In genomic region chr22:45738206-45738605, GRCh38 we compare ENCODE assay signal across 23 cellular contexts.
"Had no signal": no experiment of that assay in that cellular context is flagged by ENCODE, and none has a peak within 500 bp of the region (broad histone marks: within the 10 kb centered on the region; RNA-seq: fewer than 3 reads in every experiment).

No MANE protein-coding gene starts in this region.

- H3K27ac Mint-ChIP-seq: activated CD4-positive, alpha-beta T cell treated with anti-CD3 and anti-CD28 coated beads, Interleukin-2, amount 10 ng/mL, durations not matched to agents 7 days and 5 days; activated CD8-positive, alpha-beta T cell treated with anti-CD3 and anti-CD28 coated beads, Interleukin-2, amount 10 ng/mL, durations not matched to agents 7 days and 5 days; activated T-cell treated with anti-CD3 and anti-CD28 coated beads, Interleukin-2, amount 50 U/mL, for 24 hours; activated T-helper 2 cell treated with anti-CD3 and anti-CD28 coated beads, Interferon-gamma antibody, Interleukin-2, Interleukin-4, amounts not matched to agents 10 μg/mL and 5 μg/mL and 100 μg/mL, durations not matched to agents 14 hours and 24 hours and 36 hours; immature natural killer cell; progenitor cell of endocrine pancreas; stimulated activated naive CD8-positive, alpha-beta T cell treated with anti-CD3 and anti-CD28 coated beads, Interleukin-15, Interleukin-2, amounts not matched to agents 100 ng/mL and 50 ng/mL, for 24 hours had no signal

- H3K27me3 ChIP-seq: breast epithelium, heart right ventricle, right atrium auricular region, suprapubic skin, transverse colon, uterus had no signal

- ATAC-seq: activated CD4-positive, CD25-positive, alpha-beta regulatory T cell treated with anti-CD3 and anti-CD28 coated beads, Interleukin-2, amount 50 U/mL, for 24 hours; activated CD8-positive, alpha-beta T cell treated with anti-CD3 and anti-CD28 coated beads, Interleukin-2, amount 10 ng/mL, durations not matched to agents 7 days and 5 days; heart right ventricle had no signal

- H3K4me1 Mint-ChIP-seq: activated CD4-positive, alpha-beta T cell treated with anti-CD3 and anti-CD28 coated beads, Interleukin-2, amount 10 ng/mL, durations not matched to agents 7 days and 5 days had no signal

- H3K27ac ChIP-seq: breast epithelium, coronary artery, heart right ventricle, left ventricle myocardium inferior, right atrium auricular region, skin epidermis, suprapubic skin, transverse colon, uterus had no signal

- H3K4me3 Mint-ChIP-seq: activated CD4-positive, alpha-beta T cell treated with anti-CD3 and anti-CD28 coated beads, Interleukin-2, amount 10 ng/mL, durations not matched to agents 7 days and 5 days; activated CD8-positive, alpha-beta T cell treated with anti-CD3 and anti-CD28 coated beads, Interleukin-2, amount 10 ng/mL, durations not matched to agents 7 days and 5 days; activated T-cell treated with anti-CD3 and anti-CD28 coated beads, Interleukin-2, amount 50 U/mL, for 24 hours; immature natural killer cell; neural crest cell; stimulated activated naive CD8-positive, alpha-beta T cell treated with anti-CD3 and anti-CD28 coated beads, Interleukin-15, Interleukin-2, amounts not matched to agents 100 ng/mL and 50 ng/mL, for 24 hours had no signal

- H3K36me3 ChIP-seq: breast epithelium, uterus had no signal

- DNase-seq: activated CD4-positive, alpha-beta T cell treated with anti-CD3 and anti-CD28 coated beads, Interleukin-2, amount 10 ng/mL, durations not matched to agents 7 days and 5 days; activated CD8-positive, alpha-beta T cell treated with anti-CD3 and anti-CD28 coated beads, Interleukin-2, amount 10 ng/mL, durations not matched to agents 7 days and 5 days; activated naive CD4-positive, alpha-beta T cell treated with Interleukin-2 at 50 U/mL for 16 hours; activated T-cell treated with anti-CD3 and anti-CD28 coated beads, Interleukin-2, amount 50 U/mL, for 24 hours; aorta; heart right ventricle; immature natural killer cell; kidney glomerular epithelial cell; left ventricle myocardium inferior; stimulated activated CD4-positive, alpha-beta T cell treated with anti-CD3 and anti-CD28 coated beads, Interleukin-15, amount 100 ng/mL, for 24 hours; stimulated activated CD4-positive, alpha-beta T cell treated with anti-CD3 and anti-CD28 coated beads, Interleukin-2, amount 100 ng/mL, for 48 hours; transverse colon; uterus had no signal

- H3K27me3 Mint-ChIP-seq: activated CD4-positive, alpha-beta T cell treated with anti-CD3 and anti-CD28 coated beads, Interleukin-2, amount 10 ng/mL, durations not matched to agents 7 days and 5 days; activated T-cell treated with anti-CD3 and anti-CD28 coated beads, Interleukin-2, amount 50 U/mL, for 24 hours; progenitor cell of endocrine pancreas; stimulated activated naive CD8-positive, alpha-beta T cell treated with anti-CD3 and anti-CD28 coated beads, Interleukin-15, Interleukin-2, amounts not matched to agents 100 ng/mL and 50 ng/mL, for 24 hours had no signal

- H3K4me3 ChIP-seq: breast epithelium, coronary artery, heart right ventricle, left ventricle myocardium inferior, right atrium auricular region, skin epidermis, suprapubic skin, transverse colon, uterus had no signal

- H3K9me3 Mint-ChIP-seq: activated CD4-positive, alpha-beta T cell treated with anti-CD3 and anti-CD28 coated beads, Interleukin-2, amount 10 ng/mL, durations not matched to agents 7 days and 5 days; activated T-cell treated with anti-CD3 and anti-CD28 coated beads, Interleukin-2, amount 50 U/mL, for 24 hours; activated T-helper 2 cell treated with anti-CD3 and anti-CD28 coated beads, Interferon-gamma antibody, Interleukin-2, Interleukin-4, amounts not matched to agents 10 μg/mL and 5 μg/mL and 100 μg/mL, durations not matched to agents 14 hours and 24 hours and 36 hours; immature natural killer cell; neural crest cell; stimulated activated naive CD8-positive, alpha-beta T cell treated with anti-CD3 and anti-CD28 coated beads, Interleukin-15, Interleukin-2, amounts not matched to agents 100 ng/mL and 50 ng/mL, for 24 hours had no signal

- H3K4me1 ChIP-seq: breast epithelium, uterus had no signal

- H3K9me3 ChIP-seq: breast epithelium, heart right ventricle, left ventricle myocardium inferior, right atrium auricular region, suprapubic skin, transverse colon, uterus had no signal
